29 cellular contexts compared by ENCODE assay signal in genomic region chr17:33777674-33778073, GRCh38.
"Had no signal": no experiment of that assay in that cellular context is flagged by ENCODE, and none has a peak within 500 bp of the region (broad histone marks: within the 10 kb centered on the region; RNA-seq: fewer than 3 reads in every experiment).

No MANE protein-coding gene starts in this region.

- H3K27ac ChIP-seq: adrenal gland, body of pancreas, cardiac muscle cell, colonic mucosa, epithelial cell of prostate, esophagus squamous epithelium, gastroesophageal sphincter, heart right ventricle had no signal

- H3K36me3 ChIP-seq: adrenal gland, cardiac muscle cell, colonic mucosa, esophagus squamous epithelium, gastroesophageal sphincter, heart right ventricle had no signal

- H3K4me3 ChIP-seq: adrenal gland, body of pancreas, cardiac muscle cell, colonic mucosa, esophagus squamous epithelium, gastroesophageal sphincter, heart right ventricle had no signal

- H3K9me3 ChIP-seq: adrenal gland, body of pancreas, colonic mucosa, esophagus squamous epithelium, gastroesophageal sphincter, heart right ventricle had no signal

- DNase-seq: activated CD4-positive, alpha-beta memory T cell treated with anti-CD3 and anti-CD28 coated beads for 36 hours; activated CD4-positive, alpha-beta T cell treated with anti-CD3 and anti-CD28 coated beads for 36 hours; activated CD4-positive, alpha-beta T cell treated with anti-CD3 and anti-CD28 coated beads, Interleukin-2, amount 10 ng/mL, durations not matched to agents 24 days and 14 days; activated CD4-positive, CD25-positive, alpha-beta regulatory T cell; activated CD4-positive, CD25-positive, alpha-beta regulatory T cell treated with anti-CD3 and anti-CD28 coated beads, Interleukin-2, amount 50 U/mL, for 72 hours; activated CD8-positive, alpha-beta memory T cell treated with anti-CD3 and anti-CD28 coated beads, Interleukin-2, amount 10 ng/mL, durations not matched to agents 7 days and 5 days; activated CD8-positive, alpha-beta memory T cell treated with anti-CD3 and anti-CD28 coated beads, Interleukin-2, amount 50 U/mL, for 4 hours; activated CD8-positive, alpha-beta T cell treated with anti-CD3 and anti-CD28 coated beads, Interleukin-2, amount 10 ng/mL, durations not matched to agents 7 days and 5 days; activated effector memory CD4-positive, alpha-beta T cell treated with anti-CD3 and anti-CD28 coated beads, Interleukin-2, amount 50 U/mL, for 16 hours; activated naive CD4-positive, alpha-beta T cell treated with anti-CD3 and anti-CD28 coated beads for 36 hours; activated naive CD8-positive, alpha-beta T cell treated with anti-CD3 and anti-CD28 coated beads for 36 hours; activated naive CD8-positive, alpha-beta T cell treated with anti-CD3 and anti-CD28 coated beads, Interleukin-2, amount 50 U/mL, for 24 hours; activated T-cell treated with anti-CD3 and anti-CD28 coated beads, Interleukin-2, amount 50 U/mL, for 1 hour; activated T-cell treated with anti-CD3 and anti-CD28 coated beads, Interleukin-2, amount 50 U/mL, for 48 hours; adrenal gland; amygdala; aorta; body of pancreas; central memory CD4-positive, alpha-beta T cell; cerebellar nuclear complex; colonic mucosa; effector CD8-positive, alpha-beta T cell; esophagus squamous epithelium; foreskin melanocyte; heart right ventricle; T-helper 2 cell had no signal

- H3K4me1 ChIP-seq: adrenal gland, body of pancreas, colonic mucosa, heart right ventricle had no signal

- H3K27me3 ChIP-seq: adrenal gland, body of pancreas, cardiac muscle cell, colonic mucosa had no signal
